17 cellular contexts compared by ENCODE assay signal in the genomic region with DNA sequence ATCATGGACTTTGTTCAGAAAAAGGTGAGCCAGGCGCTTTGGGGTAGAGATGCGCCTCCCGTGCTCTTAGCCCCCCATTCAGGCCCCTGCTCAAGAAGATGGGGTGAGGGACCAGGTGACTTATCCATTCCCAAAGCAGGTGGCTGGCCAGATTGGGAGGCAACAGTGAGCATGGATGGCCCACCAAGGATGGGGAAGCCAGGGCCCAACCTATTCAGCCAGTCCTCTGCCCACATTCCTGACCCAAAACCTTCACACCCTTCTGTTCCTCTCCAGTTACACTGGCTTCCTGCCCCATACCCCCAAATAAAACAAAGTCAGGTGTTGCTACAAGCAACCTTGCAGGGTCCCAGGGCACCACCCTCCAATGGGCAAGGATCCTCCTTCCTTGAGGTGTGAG. TPM values are rescaled to one million over a fixed set of nuclear protein-coding genes. Genes with fewer than 3 reads are reported as not detected.
DNase-seq lines count a peak whose midpoint lies in the region; ATAC-seq and TF ChIP-seq lines count a peak whose summit lies in the region.
"Had no signal": no experiment of that assay in that cellular context is flagged by ENCODE, and none has a peak within 500 bp of the region (broad histone marks: within the 10 kb centered on the region; RNA-seq: fewer than 3 reads in every experiment).

No MANE protein-coding gene starts in this region.

- no peaks in the 10 kb centered on the region for H3K9me3 Mint-ChIP-seq in Calu3 (ENCODE audit: low read depth, unreplicated experiment)
- H3K9me3 Mint-ChIP-seq: HFFc6 had no signal

- WGBS in transverse colon (ENCODE audit: low coverage in 1 of 2), 2 donors, result 91% methylated on average over 3 of the region's 3 CpGs; no CpG with 5 or more reads in 1 of the 2 donors

- DNase-seq in cardiac septum (ENCODE audit: low spot score), result peak; percentile 35
- no peak for DNase-seq in right atrium auricular region (ENCODE audit: low spot score)
- DNase-seq in lower lobe of right lung, result peak; percentile 7
- DNase-seq in transverse colon, result no peak
- no peak for DNase-seq in Calu3
- DNase-seq in NCI-H2081 (lab: John Stamatoyannopoulos, UW), result no peak
- DNase-seq: EL, HFFc6, KG1, NCI-H1417 treated with DMSO at 0.1 percent for 48 hours, NCI-H2029, NCI-H510A, NCI-H82 had no signal

- H3K27ac Mint-ChIP-seq in Calu3 (ENCODE audit: unreplicated experiment), result no peak overlapping the region
- H3K27ac Mint-ChIP-seq: HFFc6 had no signal

- H3K27me3 ChIP-seq in right atrium auricular region, result no peaks in the 10 kb centered on the region
- H3K27me3 ChIP-seq in lower lobe of right lung (ENCODE audit: low read depth), result no peaks in the 10 kb centered on the region
- no peaks in the 10 kb centered on the region for H3K27me3 ChIP-seq in skeletal muscle tissue (ENCODE audit: control insufficient read depth in 3 of 3, insufficient read depth in 3 of 3, low read length in 3 of 3)
- H3K27me3 ChIP-seq in transverse colon, result no peaks in the 10 kb centered on the region

- H3K36me3 Mint-ChIP-seq in Calu3 (ENCODE audit: insufficient read depth, unreplicated experiment), result peaks cover 45% of the 10 kb centered on the region

- H3K9me3 ChIP-seq in right atrium auricular region (no peaks in the 10 kb centered on the region), lower lobe of right lung (no peaks in the 10 kb centered on the region), skeletal muscle tissue (ENCODE audit: control insufficient read depth in 3 of 3, low read length in 3 of 3) (no peaks in the 10 kb centered on the region), transverse colon (no peaks in the 10 kb centered on the region)
- H3K9me3 ChIP-seq: Caco-2 had no signal

- in situ Hi-C loops in transverse colon (cut with MboI; ENCODE audit: low pct_ligation_motif_present in 1 of 4, low pct_unique_long_range_greater_than_20kb in 1 of 4, low sequenced_read_pairs in 3 of 4), result no loop called here

- H3K27ac ChIP-seq in right atrium auricular region, result no peak overlapping the region
- no peak overlapping the region for H3K27ac ChIP-seq in lower lobe of right lung
- peak overlapping the region; percentile 90 for H3K27ac ChIP-seq in skeletal muscle tissue (ENCODE audit: low read depth, low read length)
- peak overlapping the region in 3 of 4 donors; percentile 75 to 79 (median 75) for H3K27ac ChIP-seq in transverse colon

- H3K4me1 Mint-ChIP-seq in Calu3 (ENCODE audit: low read depth, unreplicated experiment), result no peaks in the 10 kb centered on the region

- CTCF ChIA-PET in Calu3 (lab: Charles Lee), result no interaction called here

- no peak for TF ChIP-seq EP300 in transverse colon (IDR thresholded peaks at IDR 0.05; ENCODE audit: low read depth)

- H3K4me3 ChIP-seq in right atrium auricular region, result no peak overlapping the region
- no peak overlapping the region for H3K4me3 ChIP-seq in lower lobe of right lung
- no peak overlapping the region for H3K4me3 ChIP-seq in skeletal muscle tissue (ENCODE audit: low read length in 3 of 3)
- no peak overlapping the region for H3K4me3 ChIP-seq in transverse colon

- peaks cover 0 to 5% of the 10 kb centered on the region in 2 donors for H3K4me1 ChIP-seq in right atrium auricular region
- peaks cover 5% of the 10 kb centered on the region for H3K4me1 ChIP-seq in lower lobe of right lung
- H3K4me1 ChIP-seq in skeletal muscle tissue (ENCODE audit: control insufficient read depth in 3 of 3, insufficient read depth in 3 of 3, low read length in 3 of 3), result peaks cover 50 to 82% (median 64%) of the 10 kb centered on the region in 3 donors
- peaks cover 5 to 29% (median 16%) of the 10 kb centered on the region in 4 donors for H3K4me1 ChIP-seq in transverse colon
- H3K4me1 ChIP-seq: Caco-2 had no signal

- BruUV-seq in Calu3 (replicated peaks; lab: Mats Ljungman, UMichigan), result no TSS peak

- no peak overlapping the region for H3K9ac ChIP-seq in skeletal muscle tissue (ENCODE audit: low read depth in 1 of 3, low read length in 3 of 3)

- TF ChIP-seq CTCF in right atrium auricular region (IDR thresholded peaks at IDR 0.05) (no peak), lower lobe of right lung (IDR thresholded peaks at IDR 0.05) (no peak), transverse colon (IDR thresholded peaks at IDR 0.05) (no peak), Calu3 (IDR thresholded peaks at IDR 0.05; ENCODE audit: unreplicated experiment) (no peak)

- no peak for TF ChIP-seq POLR2A in transverse colon (IDR thresholded peaks at IDR 0.05)

- no peaks in the 10 kb centered on the region for H3K36me3 ChIP-seq in right atrium auricular region
- peaks cover 8% of the 10 kb centered on the region for H3K36me3 ChIP-seq in lower lobe of right lung
- H3K36me3 ChIP-seq in skeletal muscle tissue (ENCODE audit: control insufficient read depth in 3 of 3, insufficient read depth in 3 of 3, low read length in 3 of 3), result peaks cover 0 to 4% (median 3%) of the 10 kb centered on the region in 3 donors
- H3K36me3 ChIP-seq in transverse colon, result no peaks in the 10 kb centered on the region

- intact Hi-C loops in cardiac septum (cut with DNase I) (no loop called here), lower lobe of right lung (cut with DNase I) (no loop called here), transverse colon (cut with DNase I; ENCODE audit: low total_unique reads) (no loop called here), Calu3 (cut with micrococcal nuclease; ENCODE audit: unreplicated experiment) (no loop called here)

- no peaks in the 10 kb centered on the region for H3K27me3 Mint-ChIP-seq in Calu3 (ENCODE audit: unreplicated experiment)

- no peak overlapping the region for H3K4me3 Mint-ChIP-seq in Calu3 (ENCODE audit: low read depth, unreplicated experiment)
- H3K4me3 Mint-ChIP-seq: HFFc6 had no signal

- no peak for ATAC-seq in lower lobe of right lung
- no peak for ATAC-seq in HG03439 (IDR thresholded peaks at IDR 0.05; ENCODE audit: unreplicated experiment)

RNA-seq across cellular contexts. Expression of gene TSPAN15, which starts 44.4 kb away (rescaled TPM):
- total RNA-seq in cardiac septum, result 6.9 TPM
- 1 to 10 TPM; 6.6 to 7.7 TPM for total RNA-seq in right atrium auricular region
- total RNA-seq in lower lobe of right lung, result 46.1 TPM
- 72.0 TPM for total RNA-seq in skeletal muscle tissue
- total RNA-seq in transverse colon, result 100 to 1,000 TPM in 3 of 4 donors, 10 to 100 TPM in 1; 97.7 to 152 (median 148) TPM
- 137 and 165 TPM in 2 replicates for total RNA-seq in Calu3 (2022)
- total RNA-seq: H4 had no signal

Comparison
In these comparisons a context has a peak if more than half of its experiments do, and no peak if none do; other contexts are left out.
1. DNase-seq: peak in cardiac septum (single experiment) and lower lobe of right lung (single experiment); none in right atrium auricular region (single experiment), transverse colon (single experiment), Calu3 (single experiment) and NCI-H2081 (0 of 2).
2. H3K27ac ChIP-seq: peak in skeletal muscle tissue (single experiment) and transverse colon (3 of 4); none in right atrium auricular region (0 of 2) and lower lobe of right lung (single experiment).